ENCODE assay signal across 1 cellular context in the genomic region with DNA sequence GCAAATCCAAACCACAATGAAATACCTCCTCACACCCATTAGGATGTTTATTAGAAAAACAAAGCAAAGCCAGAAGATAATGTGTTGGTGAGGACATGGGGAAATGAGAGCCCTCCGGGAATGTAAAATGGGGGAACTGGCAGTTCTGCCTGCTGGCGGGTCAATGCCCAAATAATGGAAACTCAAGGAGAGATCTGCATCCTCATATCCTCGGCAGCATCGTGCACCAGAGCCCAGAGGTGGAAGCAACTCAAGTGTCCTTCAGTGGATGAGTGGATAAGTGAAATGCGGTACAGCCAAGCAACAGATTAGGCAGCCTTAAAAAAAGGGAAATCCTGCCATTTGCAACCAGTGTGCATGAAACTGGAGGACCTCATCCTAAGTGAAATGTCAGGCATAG.
A peak's percentile ranks its signal among the peaks of the same experiment; 100 is the strongest.
TF ChIP-seq lines count a peak whose summit lies in the region.

No MANE protein-coding gene starts in this region.

TF ChIP-seq in H1, 55 proteins besides CTCF, POLR2A, EP300 and RAD21 (continued from another document):
- TF ChIP-seq, protein P1, sequence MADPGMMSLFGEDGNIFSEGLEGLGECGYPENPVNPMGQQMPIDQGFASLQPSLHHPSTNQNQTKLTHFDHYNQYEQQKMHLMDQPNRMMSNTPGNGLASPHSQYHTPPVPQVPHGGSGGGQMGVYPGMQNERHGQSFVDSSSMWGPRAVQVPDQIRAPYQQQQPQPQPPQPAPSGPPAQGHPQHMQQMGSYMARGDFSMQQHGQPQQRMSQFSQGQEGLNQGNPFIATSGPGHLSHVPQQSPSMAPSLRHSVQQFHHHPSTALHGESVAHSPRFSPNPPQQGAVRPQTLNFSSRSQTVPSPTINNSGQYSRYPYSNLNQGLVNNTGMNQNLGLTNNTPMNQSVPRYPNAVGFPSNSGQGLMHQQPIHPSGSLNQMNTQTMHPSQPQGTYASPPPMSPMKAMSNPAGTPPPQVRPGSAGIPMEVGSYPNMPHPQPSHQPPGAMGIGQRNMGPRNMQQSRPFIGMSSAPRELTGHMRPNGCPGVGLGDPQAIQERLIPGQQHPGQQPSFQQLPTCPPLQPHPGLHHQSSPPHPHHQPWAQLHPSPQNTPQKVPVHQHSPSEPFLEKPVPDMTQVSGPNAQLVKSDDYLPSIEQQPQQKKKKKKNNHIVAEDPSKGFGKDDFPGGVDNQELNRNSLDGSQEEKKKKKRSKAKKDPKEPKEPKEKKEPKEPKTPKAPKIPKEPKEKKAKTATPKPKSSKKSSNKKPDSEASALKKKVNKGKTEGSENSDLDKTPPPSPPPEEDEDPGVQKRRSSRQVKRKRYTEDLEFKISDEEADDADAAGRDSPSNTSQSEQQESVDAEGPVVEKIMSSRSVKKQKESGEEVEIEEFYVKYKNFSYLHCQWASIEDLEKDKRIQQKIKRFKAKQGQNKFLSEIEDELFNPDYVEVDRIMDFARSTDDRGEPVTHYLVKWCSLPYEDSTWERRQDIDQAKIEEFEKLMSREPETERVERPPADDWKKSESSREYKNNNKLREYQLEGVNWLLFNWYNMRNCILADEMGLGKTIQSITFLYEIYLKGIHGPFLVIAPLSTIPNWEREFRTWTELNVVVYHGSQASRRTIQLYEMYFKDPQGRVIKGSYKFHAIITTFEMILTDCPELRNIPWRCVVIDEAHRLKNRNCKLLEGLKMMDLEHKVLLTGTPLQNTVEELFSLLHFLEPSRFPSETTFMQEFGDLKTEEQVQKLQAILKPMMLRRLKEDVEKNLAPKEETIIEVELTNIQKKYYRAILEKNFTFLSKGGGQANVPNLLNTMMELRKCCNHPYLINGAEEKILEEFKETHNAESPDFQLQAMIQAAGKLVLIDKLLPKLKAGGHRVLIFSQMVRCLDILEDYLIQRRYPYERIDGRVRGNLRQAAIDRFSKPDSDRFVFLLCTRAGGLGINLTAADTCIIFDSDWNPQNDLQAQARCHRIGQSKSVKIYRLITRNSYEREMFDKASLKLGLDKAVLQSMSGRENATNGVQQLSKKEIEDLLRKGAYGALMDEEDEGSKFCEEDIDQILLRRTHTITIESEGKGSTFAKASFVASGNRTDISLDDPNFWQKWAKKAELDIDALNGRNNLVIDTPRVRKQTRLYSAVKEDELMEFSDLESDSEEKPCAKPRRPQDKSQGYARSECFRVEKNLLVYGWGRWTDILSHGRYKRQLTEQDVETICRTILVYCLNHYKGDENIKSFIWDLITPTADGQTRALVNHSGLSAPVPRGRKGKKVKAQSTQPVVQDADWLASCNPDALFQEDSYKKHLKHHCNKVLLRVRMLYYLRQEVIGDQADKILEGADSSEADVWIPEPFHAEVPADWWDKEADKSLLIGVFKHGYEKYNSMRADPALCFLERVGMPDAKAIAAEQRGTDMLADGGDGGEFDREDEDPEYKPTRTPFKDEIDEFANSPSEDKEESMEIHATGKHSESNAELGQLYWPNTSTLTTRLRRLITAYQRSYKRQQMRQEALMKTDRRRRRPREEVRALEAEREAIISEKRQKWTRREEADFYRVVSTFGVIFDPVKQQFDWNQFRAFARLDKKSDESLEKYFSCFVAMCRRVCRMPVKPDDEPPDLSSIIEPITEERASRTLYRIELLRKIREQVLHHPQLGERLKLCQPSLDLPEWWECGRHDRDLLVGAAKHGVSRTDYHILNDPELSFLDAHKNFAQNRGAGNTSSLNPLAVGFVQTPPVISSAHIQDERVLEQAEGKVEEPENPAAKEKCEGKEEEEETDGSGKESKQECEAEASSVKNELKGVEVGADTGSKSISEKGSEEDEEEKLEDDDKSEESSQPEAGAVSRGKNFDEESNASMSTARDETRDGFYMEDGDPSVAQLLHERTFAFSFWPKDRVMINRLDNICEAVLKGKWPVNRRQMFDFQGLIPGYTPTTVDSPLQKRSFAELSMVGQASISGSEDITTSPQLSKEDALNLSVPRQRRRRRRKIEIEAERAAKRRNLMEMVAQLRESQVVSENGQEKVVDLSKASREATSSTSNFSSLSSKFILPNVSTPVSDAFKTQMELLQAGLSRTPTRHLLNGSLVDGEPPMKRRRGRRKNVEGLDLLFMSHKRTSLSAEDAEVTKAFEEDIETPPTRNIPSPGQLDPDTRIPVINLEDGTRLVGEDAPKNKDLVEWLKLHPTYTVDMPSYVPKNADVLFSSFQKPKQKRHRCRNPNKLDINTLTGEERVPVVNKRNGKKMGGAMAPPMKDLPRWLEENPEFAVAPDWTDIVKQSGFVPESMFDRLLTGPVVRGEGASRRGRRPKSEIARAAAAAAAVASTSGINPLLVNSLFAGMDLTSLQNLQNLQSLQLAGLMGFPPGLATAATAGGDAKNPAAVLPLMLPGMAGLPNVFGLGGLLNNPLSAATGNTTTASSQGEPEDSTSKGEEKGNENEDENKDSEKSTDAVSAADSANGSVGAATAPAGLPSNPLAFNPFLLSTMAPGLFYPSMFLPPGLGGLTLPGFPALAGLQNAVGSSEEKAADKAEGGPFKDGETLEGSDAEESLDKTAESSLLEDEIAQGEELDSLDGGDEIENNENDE (IDR thresholded peaks at IDR 0.05; ENCODE audit: insufficient replicate concordance, low read length), result no peak
- no peak for TF ChIP-seq BCL11A (IDR thresholded peaks at IDR 0.05; ENCODE audit: low read depth in 2 of 2, low read length in 2 of 2)
- TF ChIP-seq POLR2AphosphoS5 (IDR thresholded peaks at IDR 0.05; ENCODE audit: low read depth, low read length), result no peak
- no peak for TF ChIP-seq CBX5 (IDR thresholded peaks at IDR 0.05; ENCODE audit: low read depth, low read length)
- TF ChIP-seq CBX8 (IDR thresholded peaks at IDR 0.05; ENCODE audit: borderline replicate concordance, low read depth, low read length), result no peak
- 0 out of 2 replicates have a peak, but pooled peaks have one; percentile 16 for TF ChIP-seq YY1 (IDR thresholded peaks at IDR 0.05; ENCODE audit: low read depth, low read length)
- TF ChIP-seq, protein P2, sequence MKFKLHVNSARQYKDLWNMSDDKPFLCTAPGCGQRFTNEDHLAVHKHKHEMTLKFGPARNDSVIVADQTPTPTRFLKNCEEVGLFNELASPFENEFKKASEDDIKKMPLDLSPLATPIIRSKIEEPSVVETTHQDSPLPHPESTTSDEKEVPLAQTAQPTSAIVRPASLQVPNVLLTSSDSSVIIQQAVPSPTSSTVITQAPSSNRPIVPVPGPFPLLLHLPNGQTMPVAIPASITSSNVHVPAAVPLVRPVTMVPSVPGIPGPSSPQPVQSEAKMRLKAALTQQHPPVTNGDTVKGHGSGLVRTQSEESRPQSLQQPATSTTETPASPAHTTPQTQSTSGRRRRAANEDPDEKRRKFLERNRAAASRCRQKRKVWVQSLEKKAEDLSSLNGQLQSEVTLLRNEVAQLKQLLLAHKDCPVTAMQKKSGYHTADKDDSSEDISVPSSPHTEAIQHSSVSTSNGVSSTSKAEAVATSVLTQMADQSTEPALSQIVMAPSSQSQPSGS (IDR thresholded peaks at IDR 0.05; ENCODE audit: low read length), result no peak
